ENCODE assay signal across 1 cellular context in the genomic region with DNA sequence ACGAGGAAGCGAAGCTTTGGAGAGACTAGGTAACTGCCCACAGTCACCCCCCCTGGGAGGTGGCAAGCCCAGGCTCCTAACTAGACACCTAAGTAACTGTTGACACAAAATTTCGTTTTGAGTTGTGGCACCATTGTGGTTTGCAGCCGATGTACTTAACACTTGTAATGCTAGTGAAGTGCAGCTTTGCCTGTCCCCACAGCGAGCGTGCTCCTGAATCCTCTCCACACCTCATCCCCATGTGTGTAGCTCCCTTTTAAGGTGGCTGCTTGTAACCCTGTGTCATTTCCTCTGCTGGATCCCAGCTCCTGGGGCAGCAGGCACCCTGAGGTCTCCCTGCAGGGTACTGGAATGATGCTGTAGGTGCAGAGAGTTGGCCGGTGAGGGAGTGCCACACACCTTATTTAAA.
TF ChIP-seq lines count a peak whose summit lies in the region.

No MANE protein-coding gene starts in this region.

TF ChIP-seq in GM12878, 131 proteins besides CTCF, POLR2A, EP300 and RAD21 (continued from another document and continues in another):
- TF ChIP-seq, protein P1, sequence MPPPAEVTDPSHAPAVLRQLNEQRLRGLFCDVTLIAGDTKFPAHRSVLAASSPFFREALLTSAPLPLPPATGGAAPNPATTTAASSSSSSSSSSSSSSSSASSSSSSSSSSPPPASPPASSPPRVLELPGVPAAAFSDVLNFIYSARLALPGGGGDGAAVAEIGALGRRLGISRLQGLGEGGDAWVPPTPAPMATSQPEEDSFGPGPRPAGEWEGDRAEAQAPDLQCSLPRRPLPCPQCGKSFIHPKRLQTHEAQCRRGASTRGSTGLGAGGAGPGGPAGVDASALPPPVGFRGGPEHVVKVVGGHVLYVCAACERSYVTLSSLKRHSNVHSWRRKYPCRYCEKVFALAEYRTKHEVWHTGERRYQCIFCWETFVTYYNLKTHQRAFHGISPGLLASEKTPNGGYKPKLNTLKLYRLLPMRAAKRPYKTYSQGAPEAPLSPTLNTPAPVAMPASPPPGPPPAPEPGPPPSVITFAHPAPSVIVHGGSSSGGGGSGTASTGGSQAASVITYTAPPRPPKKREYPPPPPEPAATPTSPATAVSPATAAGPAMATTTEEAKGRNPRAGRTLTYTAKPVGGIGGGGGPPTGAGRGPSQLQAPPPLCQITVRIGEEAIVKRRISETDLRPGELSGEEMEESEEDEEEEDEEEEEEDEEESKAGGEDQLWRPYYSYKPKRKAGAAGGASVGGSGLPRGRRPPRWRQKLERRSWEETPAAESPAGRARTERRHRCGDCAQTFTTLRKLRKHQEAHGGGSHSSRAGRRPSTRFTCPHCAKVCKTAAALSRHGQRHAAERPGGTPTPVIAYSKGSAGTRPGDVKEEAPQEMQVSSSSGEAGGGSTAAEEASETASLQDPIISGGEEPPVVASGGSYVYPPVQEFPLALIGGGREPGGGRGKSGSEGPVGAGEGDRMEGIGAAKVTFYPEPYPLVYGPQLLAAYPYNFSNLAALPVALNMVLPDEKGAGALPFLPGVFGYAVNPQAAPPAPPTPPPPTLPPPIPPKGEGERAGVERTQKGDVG (CRISPR knock-in tag; IDR thresholded peaks at IDR 0.05) = no peak
- TF ChIP-seq ZNF24 (IDR thresholded peaks at IDR 0.05) = peak; percentile 55; the same call in 1 of the 2 replicates
- peak; percentile 23; the same call in 1 of the 2 replicates for TF ChIP-seq EED (IDR thresholded peaks at IDR 0.05; ENCODE audit: low read depth)
- TF ChIP-seq, protein P2, sequence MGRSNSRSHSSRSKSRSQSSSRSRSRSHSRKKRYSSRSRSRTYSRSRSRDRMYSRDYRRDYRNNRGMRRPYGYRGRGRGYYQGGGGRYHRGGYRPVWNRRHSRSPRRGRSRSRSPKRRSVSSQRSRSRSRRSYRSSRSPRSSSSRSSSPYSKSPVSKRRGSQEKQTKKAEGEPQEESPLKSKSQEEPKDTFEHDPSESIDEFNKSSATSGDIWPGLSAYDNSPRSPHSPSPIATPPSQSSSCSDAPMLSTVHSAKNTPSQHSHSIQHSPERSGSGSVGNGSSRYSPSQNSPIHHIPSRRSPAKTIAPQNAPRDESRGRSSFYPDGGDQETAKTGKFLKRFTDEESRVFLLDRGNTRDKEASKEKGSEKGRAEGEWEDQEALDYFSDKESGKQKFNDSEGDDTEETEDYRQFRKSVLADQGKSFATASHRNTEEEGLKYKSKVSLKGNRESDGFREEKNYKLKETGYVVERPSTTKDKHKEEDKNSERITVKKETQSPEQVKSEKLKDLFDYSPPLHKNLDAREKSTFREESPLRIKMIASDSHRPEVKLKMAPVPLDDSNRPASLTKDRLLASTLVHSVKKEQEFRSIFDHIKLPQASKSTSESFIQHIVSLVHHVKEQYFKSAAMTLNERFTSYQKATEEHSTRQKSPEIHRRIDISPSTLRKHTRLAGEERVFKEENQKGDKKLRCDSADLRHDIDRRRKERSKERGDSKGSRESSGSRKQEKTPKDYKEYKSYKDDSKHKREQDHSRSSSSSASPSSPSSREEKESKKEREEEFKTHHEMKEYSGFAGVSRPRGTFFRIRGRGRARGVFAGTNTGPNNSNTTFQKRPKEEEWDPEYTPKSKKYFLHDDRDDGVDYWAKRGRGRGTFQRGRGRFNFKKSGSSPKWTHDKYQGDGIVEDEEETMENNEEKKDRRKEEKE (IDR thresholded peaks at IDR 0.05) = no peak
- peak; percentile 57 for TF ChIP-seq DPF2 (IDR thresholded peaks at IDR 0.05)
- TF ChIP-seq JUND (IDR thresholded peaks at IDR 0.05; ENCODE audit: low read depth, low read length) = no peak
- TF ChIP-seq CREM (IDR thresholded peaks at IDR 0.05; ENCODE audit: low read depth) = 0 out of 2 replicates have a peak, but pooled peaks have one; percentile 43
- TF ChIP-seq, protein P3, sequence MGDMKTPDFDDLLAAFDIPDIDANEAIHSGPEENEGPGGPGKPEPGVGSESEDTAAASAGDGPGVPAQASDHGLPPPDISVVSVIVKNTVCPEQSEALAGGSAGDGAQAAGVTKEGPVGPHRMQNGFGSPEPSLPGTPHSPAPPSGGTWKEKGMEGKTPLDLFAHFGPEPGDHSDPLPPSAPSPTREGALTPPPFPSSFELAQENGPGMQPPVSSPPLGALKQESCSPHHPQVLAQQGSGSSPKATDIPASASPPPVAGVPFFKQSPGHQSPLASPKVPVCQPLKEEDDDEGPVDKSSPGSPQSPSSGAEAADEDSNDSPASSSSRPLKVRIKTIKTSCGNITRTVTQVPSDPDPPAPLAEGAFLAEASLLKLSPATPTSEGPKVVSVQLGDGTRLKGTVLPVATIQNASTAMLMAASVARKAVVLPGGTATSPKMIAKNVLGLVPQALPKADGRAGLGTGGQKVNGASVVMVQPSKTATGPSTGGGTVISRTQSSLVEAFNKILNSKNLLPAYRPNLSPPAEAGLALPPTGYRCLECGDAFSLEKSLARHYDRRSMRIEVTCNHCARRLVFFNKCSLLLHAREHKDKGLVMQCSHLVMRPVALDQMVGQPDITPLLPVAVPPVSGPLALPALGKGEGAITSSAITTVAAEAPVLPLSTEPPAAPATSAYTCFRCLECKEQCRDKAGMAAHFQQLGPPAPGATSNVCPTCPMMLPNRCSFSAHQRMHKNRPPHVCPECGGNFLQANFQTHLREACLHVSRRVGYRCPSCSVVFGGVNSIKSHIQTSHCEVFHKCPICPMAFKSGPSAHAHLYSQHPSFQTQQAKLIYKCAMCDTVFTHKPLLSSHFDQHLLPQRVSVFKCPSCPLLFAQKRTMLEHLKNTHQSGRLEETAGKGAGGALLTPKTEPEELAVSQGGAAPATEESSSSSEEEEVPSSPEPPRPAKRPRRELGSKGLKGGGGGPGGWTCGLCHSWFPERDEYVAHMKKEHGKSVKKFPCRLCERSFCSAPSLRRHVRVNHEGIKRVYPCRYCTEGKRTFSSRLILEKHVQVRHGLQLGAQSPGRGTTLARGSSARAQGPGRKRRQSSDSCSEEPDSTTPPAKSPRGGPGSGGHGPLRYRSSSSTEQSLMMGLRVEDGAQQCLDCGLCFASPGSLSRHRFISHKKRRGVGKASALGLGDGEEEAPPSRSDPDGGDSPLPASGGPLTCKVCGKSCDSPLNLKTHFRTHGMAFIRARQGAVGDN (IDR thresholded peaks at IDR 0.05) = peak; percentile 25; the same call in 1 of the 2 replicates
- peak; percentile 48 to 68; a peak in 2 of 4 replicates for TF ChIP-seq BHLHE40 (IDR thresholded peaks at IDR 0.05; ENCODE audit: borderline replicate concordance in 1 of 2, low read depth in 2 of 2, low read length in 1 of 2)
- TF ChIP-seq ESRRA (IDR thresholded peaks at IDR 0.05; ENCODE audit: low read length) = no peak
- TF ChIP-seq TBL1XR1 (IDR thresholded peaks at IDR 0.05; ENCODE audit: low read depth, low read length) = no peak
- TF ChIP-seq RB1 (IDR thresholded peaks at IDR 0.05; ENCODE audit: borderline replicate concordance) = no peak
- TF ChIP-seq NBN (IDR thresholded peaks at IDR 0.05) = 0 out of 2 replicates have a peak, but pooled peaks have one; percentile 26
- peak; percentile 75; the same call in 1 of the 2 replicates for TF ChIP-seq SMARCA5 (IDR thresholded peaks at IDR 0.05)
- peak; percentile 14; the same call in 1 of the 2 replicates for TF ChIP-seq PKNOX1 (IDR thresholded peaks at IDR 0.05)
- peak; percentile 67; the same call in 1 of the 2 replicates for TF ChIP-seq MTA2 (IDR thresholded peaks at IDR 0.05; ENCODE audit: low read depth)
- TF ChIP-seq CBFB (IDR thresholded peaks at IDR 0.05; ENCODE audit: low read depth) = no peak
- 0 out of 2 replicates have a peak, but pooled peaks have one; percentile 36 for TF ChIP-seq RELB (IDR thresholded peaks at IDR 0.05; ENCODE audit: low read depth)
- TF ChIP-seq, protein P4, sequence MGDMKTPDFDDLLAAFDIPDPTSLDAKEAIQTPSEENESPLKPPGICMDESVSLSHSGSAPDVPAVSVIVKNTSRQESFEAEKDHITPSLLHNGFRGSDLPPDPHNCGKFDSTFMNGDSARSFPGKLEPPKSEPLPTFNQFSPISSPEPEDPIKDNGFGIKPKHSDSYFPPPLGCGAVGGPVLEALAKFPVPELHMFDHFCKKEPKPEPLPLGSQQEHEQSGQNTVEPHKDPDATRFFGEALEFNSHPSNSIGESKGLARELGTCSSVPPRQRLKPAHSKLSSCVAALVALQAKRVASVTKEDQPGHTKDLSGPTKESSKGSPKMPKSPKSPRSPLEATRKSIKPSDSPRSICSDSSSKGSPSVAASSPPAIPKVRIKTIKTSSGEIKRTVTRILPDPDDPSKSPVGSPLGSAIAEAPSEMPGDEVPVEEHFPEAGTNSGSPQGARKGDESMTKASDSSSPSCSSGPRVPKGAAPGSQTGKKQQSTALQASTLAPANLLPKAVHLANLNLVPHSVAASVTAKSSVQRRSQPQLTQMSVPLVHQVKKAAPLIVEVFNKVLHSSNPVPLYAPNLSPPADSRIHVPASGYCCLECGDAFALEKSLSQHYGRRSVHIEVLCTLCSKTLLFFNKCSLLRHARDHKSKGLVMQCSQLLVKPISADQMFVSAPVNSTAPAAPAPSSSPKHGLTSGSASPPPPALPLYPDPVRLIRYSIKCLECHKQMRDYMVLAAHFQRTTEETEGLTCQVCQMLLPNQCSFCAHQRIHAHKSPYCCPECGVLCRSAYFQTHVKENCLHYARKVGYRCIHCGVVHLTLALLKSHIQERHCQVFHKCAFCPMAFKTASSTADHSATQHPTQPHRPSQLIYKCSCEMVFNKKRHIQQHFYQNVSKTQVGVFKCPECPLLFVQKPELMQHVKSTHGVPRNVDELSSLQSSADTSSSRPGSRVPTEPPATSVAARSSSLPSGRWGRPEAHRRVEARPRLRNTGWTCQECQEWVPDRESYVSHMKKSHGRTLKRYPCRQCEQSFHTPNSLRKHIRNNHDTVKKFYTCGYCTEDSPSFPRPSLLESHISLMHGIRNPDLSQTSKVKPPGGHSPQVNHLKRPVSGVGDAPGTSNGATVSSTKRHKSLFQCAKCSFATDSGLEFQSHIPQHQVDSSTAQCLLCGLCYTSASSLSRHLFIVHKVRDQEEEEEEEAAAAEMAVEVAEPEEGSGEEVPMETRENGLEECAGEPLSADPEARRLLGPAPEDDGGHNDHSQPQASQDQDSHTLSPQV (IDR thresholded peaks at IDR 0.05) = no peak
- 0 out of 2 replicates have a peak, but pooled peaks have one; percentile 28 for TF ChIP-seq MLLT1 (IDR thresholded peaks at IDR 0.05)
- no peak for TF ChIP-seq YY1 (IDR thresholded peaks at IDR 0.05; ENCODE audit: low read depth, low read length)
- peak; percentile 53; the same call in 1 of the 2 replicates for TF ChIP-seq ATF7 (IDR thresholded peaks at IDR 0.05; ENCODE audit: low read depth)
- TF ChIP-seq IKZF1 (conservative IDR thresholded peaks at IDR 0.05) = peak; percentile 65; the same call in 1 of the 2 replicates
- TF ChIP-seq RAD51 (IDR thresholded peaks at IDR 0.05) = 0 out of 2 replicates have a peak, but pooled peaks have one; percentile 14
- TF ChIP-seq, protein P5, sequence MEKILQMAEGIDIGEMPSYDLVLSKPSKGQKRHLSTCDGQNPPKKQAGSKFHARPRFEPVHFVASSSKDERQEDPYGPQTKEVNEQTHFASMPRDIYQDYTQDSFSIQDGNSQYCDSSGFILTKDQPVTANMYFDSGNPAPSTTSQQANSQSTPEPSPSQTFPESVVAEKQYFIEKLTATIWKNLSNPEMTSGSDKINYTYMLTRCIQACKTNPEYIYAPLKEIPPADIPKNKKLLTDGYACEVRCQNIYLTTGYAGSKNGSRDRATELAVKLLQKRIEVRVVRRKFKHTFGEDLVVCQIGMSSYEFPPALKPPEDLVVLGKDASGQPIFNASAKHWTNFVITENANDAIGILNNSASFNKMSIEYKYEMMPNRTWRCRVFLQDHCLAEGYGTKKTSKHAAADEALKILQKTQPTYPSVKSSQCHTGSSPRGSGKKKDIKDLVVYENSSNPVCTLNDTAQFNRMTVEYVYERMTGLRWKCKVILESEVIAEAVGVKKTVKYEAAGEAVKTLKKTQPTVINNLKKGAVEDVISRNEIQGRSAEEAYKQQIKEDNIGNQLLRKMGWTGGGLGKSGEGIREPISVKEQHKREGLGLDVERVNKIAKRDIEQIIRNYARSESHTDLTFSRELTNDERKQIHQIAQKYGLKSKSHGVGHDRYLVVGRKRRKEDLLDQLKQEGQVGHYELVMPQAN (conservative IDR thresholded peaks at IDR 0.05) = 0 out of 2 replicates have a peak, but pooled peaks have one; percentile 14
- TF ChIP-seq CBX3 (IDR thresholded peaks at IDR 0.05; ENCODE audit: borderline replicate concordance, low read depth) = no peak
- no peak for TF ChIP-seq POLR2AphosphoS2 (IDR thresholded peaks at IDR 0.05; ENCODE audit: low read depth, low read length)
- no peak for TF ChIP-seq SIX5 (IDR thresholded peaks at IDR 0.05; ENCODE audit: low read depth, low read length, severe bottlenecking)
- TF ChIP-seq, protein P6, sequence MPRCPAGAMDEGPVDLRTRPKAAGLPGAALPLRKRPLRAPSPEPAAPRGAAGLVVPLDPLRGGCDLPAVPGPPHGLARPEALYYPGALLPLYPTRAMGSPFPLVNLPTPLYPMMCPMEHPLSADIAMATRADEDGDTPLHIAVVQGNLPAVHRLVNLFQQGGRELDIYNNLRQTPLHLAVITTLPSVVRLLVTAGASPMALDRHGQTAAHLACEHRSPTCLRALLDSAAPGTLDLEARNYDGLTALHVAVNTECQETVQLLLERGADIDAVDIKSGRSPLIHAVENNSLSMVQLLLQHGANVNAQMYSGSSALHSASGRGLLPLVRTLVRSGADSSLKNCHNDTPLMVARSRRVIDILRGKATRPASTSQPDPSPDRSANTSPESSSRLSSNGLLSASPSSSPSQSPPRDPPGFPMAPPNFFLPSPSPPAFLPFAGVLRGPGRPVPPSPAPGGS (IDR thresholded peaks at IDR 0.05; ENCODE audit: borderline replicate concordance, insufficient read depth, low read depth, low read length, poor library complexity, severe bottlenecking) = peak; percentile 22
